8 cellular contexts compared by ENCODE assay signal in the genomic region with DNA sequence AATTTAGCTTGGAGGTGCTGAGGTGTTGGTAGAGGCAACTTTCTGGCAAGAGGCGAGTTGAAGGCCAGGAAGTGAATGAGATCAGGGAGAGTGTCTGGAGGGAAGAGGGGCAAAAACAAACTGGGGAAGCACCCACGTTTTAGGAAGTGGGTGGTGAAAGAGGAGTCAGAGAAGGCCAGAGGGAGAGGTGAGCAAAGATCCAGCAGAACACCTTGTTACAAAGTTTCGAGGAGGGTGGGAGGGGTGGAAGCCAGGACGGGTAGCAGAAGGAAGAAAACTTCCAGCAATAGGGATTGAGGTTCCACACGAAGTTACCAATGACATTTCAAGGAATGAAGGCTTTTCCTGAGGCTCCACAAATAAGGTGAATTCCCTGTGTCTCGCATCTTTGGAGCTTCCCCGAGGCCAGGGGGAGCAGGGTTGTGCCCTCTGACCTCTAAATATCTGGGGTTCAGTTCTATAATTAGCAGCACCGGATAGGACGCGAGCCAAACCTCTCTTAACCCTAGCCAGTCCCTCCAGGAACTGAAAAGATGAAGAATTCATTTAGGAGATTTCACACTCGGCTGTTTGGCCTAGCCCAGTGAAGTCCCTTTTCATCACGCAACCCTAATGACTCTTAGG. TPM values are rescaled to one million over a fixed set of nuclear protein-coding genes. Genes with fewer than 3 reads are reported as not detected.
DNase-seq lines count a peak whose midpoint lies in the region; ATAC-seq and TF ChIP-seq lines count a peak whose summit lies in the region.

No MANE protein-coding gene starts in this region.

- 70 to 74% methylated on average over 10 to 12 of the region's 12 CpGs for WGBS in mesodermal cell (ENCODE audit: insufficient coverage in 2 of 2), 2 experiments

- TF ChIP-seq CTCF in AG09309 (IDR thresholded peaks at IDR 0.05; ENCODE audit: control insufficient read depth, insufficient read depth, low read depth, low read length, missing control alignments): no peak
- no peak for TF ChIP-seq CTCF in astrocyte of the spinal cord (IDR thresholded peaks at IDR 0.05; ENCODE audit: low read depth, low read length)

- H3K9me3 ChIP-seq in mesodermal cell (ENCODE audit: control insufficient read depth, low read length): no peaks in the 10 kb centered on the region

- peaks cover 25% of the 10 kb centered on the region for H3K4me1 ChIP-seq in mesodermal cell (ENCODE audit: control insufficient read depth, insufficient read depth, low read length, poor library complexity, severe bottlenecking)

- peak overlapping the region; percentile 83 for H3K27ac ChIP-seq in mesodermal cell (ENCODE audit: low read depth, low read length, severe bottlenecking)

- ATAC-seq in HG03196 (IDR thresholded peaks at IDR 0.05; ENCODE audit: unreplicated experiment) (peak; percentile 1), HG03439 (IDR thresholded peaks at IDR 0.05; ENCODE audit: unreplicated experiment) (no peak), GM18873 (IDR thresholded peaks at IDR 0.05; ENCODE audit: low FRiP score, unreplicated experiment) (no peak)

- H3K4me3 ChIP-seq in AG09309 (ENCODE audit: control insufficient read depth, low read depth, low read length) (peak overlapping the region; percentile 13), astrocyte of the spinal cord (ENCODE audit: low read depth, low read length) (peak overlapping the region; percentile 5), mesodermal cell (ENCODE audit: extremely low read depth, insufficient read depth, low read length, poor library complexity, severe bottlenecking) (peak overlapping the region; percentile 95)

- peaks cover 10% of the 10 kb centered on the region for H3K36me3 ChIP-seq in mesodermal cell (ENCODE audit: control insufficient read depth, insufficient read depth, low read length)

- in situ Hi-C loops in astrocyte of the spinal cord (cut with HindIII; ENCODE audit: low sequenced_read_pairs): no loop called here

- DNase-seq in AG09309 (ENCODE audit: low read depth) (no peak), astrocyte of the spinal cord (ENCODE audit: low read depth, low spot score) (no peak), GOT3 (lab: John Stamatoyannopoulos, UW) (no peak)
- DNase-seq in stimulated activated CD8-positive, alpha-beta memory T cell treated with anti-CD3 and anti-CD28 coated beads, Interleukin-4, amount 100 ng/mL, for 48 hours: no peak

RNA-seq across cellular contexts. Expression of a gene that starts 0.6 kb away (rescaled TPM):
- 22.1 TPM for polyA plus RNA-seq in mesodermal cell (2013, experiment 1 of 2)
- 19.0 TPM for polyA plus RNA-seq in mesodermal cell (2013, experiment 2 of 2)

RNA-seq across cellular contexts. Expression of a gene that starts 22.8 kb away (rescaled TPM):
- 288 TPM for polyA plus RNA-seq in mesodermal cell (2013, experiment 1 of 2)
- 287 TPM for polyA plus RNA-seq in mesodermal cell (2013, experiment 2 of 2)

RNA-seq across cellular contexts. Expression of a gene that starts 25.9 kb away (rescaled TPM):
- 139 TPM for polyA plus RNA-seq in mesodermal cell (2013, experiment 1 of 2)
- 142 TPM for polyA plus RNA-seq in mesodermal cell (2013, experiment 2 of 2)

Comparison
In these comparisons a context has a peak if more than half of its experiments do, and no peak if none do; other contexts are left out.
1. H3K4me3 ChIP-seq: peak in every context shown above with its lines; median percentile 95 in mesodermal cell; 13 in AG09309; 5 in astrocyte of the spinal cord.